Comparison of ENCODE assay signal across 8 cellular contexts in the genomic region with DNA sequence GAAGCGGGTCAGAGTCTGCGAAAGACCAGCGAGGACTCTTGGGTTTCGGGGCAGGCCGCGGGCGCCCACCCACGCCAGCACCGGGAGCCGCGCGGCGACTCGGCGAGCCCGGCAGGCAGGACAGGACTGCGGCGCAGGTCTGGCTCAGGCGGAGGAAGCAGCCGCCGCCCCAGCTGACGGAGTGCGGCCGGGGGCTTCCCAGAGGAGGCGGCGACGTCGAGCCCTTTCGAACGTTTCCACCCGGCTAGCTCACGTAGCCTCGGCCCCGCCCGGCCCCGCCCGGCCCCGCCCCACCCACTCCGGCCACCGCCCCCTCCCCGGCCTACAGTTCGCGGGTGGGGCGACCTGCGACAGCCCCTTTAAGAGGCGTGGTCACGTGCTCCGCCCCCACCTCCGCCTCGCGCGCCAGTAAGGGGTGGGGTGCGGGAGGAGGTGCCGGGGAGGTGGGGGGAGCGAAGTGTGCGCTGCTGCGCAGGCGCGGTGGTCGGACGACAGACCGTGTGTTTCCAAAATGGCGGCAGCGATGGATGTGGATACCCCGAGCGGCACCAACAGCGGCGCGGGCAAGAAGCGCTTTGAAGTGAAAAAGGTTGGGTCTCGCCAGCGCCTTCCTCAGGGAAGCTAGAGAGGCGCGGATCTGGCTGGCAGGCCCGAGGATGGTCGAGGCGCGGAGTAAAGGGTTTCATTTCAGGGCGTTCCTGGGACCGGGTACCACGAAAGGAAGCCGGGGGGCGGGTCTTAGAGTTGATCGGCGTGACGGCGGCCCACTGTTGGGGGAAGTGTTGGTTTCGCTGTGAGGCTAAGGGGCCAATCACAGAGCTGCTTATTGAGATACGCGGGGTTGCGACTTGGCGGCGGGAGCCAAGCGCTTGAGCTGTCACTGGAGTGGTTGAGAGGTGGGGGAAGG. TPM values are rescaled to one million over a fixed set of nuclear protein-coding genes. Genes with fewer than 3 reads are reported as not detected.
DNase-seq lines count a peak whose midpoint lies in the region; ATAC-seq and TF ChIP-seq lines count a peak whose summit lies in the region.

A gene (plus strand): TSS at position 491 of the 907 bp plus-strand sequence. CDS start 21 bp downstream, at position 512.

- H4K20me1 ChIP-seq in SK-N-SH (ENCODE audit: insufficient read depth): no peaks in the 10 kb centered on the region

- peak within 1 kb of the TSS; percentile 70 for H2AFZ ChIP-seq in SK-N-SH (ENCODE audit: low read depth)

- DNase-seq in GM04504 (ENCODE audit: low read depth) (peak; percentile 95), NCI-H1048 (lab: John Stamatoyannopoulos, UW) (peak; percentile 95), SK-N-SH (peak; percentile 92), globus pallidus (ENCODE audit: low spot score) (peak; percentile 97), nucleus accumbens (lab: John Stamatoyannopoulos, UW) (peak; percentile 72 to 100 (median 98)), suprapubic skin (ENCODE audit: low spot score in 2 of 2) (peak; percentile 99 to 100)

- H3K9me3 ChIP-seq in SK-N-SH (no peaks in the 10 kb centered on the region), suprapubic skin (no peaks in the 10 kb centered on the region)

- no peaks in the 10 kb centered on the region for H3K9me3 Mint-ChIP-seq in activated naive CD4-positive, alpha-beta T cell treated with anti-CD3 and anti-CD28 coated beads, Interleukin-2, amount 50 U/mL, for 24 hours

- H3K4me3 ChIP-seq in SK-N-SH (ENCODE audit: low read depth in 2 of 2, low read length in 1 of 2): peak within 1 kb of the TSS; percentile 60 to 72
- peak within 1 kb of the TSS; percentile 73 for H3K4me3 ChIP-seq in suprapubic skin

- peak within 1 kb of the TSS; percentile 87 for H3K4me2 ChIP-seq in SK-N-SH

- peaks cover 0 to 5% of the 10 kb centered on the region in 2 experiments for H3K36me3 ChIP-seq in SK-N-SH (replicated peaks in 1 of 2; ENCODE audit: control insufficient read depth in 1 of 2, insufficient read depth in 2 of 2, low read length in 1 of 2)
- peaks cover 7% of the 10 kb centered on the region for H3K36me3 ChIP-seq in suprapubic skin

- TF ChIP-seq EP300 in SK-N-SH (IDR thresholded peaks at IDR 0.05; ENCODE audit: borderline replicate concordance in 1 of 2, low read depth in 1 of 2, low read length in 1 of 2) (no peak), suprapubic skin (IDR thresholded peaks at IDR 0.05) (no peak)

- H3F3A ChIP-seq in SK-N-SH (replicated peaks; ENCODE audit: insufficient read depth): peaks cover 3% of the 10 kb centered on the region

- H3K36me3 Mint-ChIP-seq in activated naive CD4-positive, alpha-beta T cell treated with anti-CD3 and anti-CD28 coated beads, Interleukin-2, amount 50 U/mL, for 24 hours: peaks cover 9% of the 10 kb centered on the region

- peak within 1 kb of the TSS; percentile 81 to 86 for H3K27ac ChIP-seq in SK-N-SH (ENCODE audit: low read depth in 2 of 2, low read length in 1 of 2)
- H3K27ac ChIP-seq in suprapubic skin: peak within 1 kb of the TSS; percentile 95

- TF ChIP-seq CTCF in SK-N-SH (IDR thresholded peaks at IDR 0.05) (no peak), suprapubic skin (IDR thresholded peaks at IDR 0.05) (no peak)

- peaks cover 32% of the 10 kb centered on the region for H3K4me1 Mint-ChIP-seq in activated naive CD4-positive, alpha-beta T cell treated with anti-CD3 and anti-CD28 coated beads, Interleukin-2, amount 50 U/mL, for 24 hours

- peaks cover 44% of the 10 kb centered on the region for H3K79me2 ChIP-seq in SK-N-SH (ENCODE audit: insufficient read depth)

- H3K9me2 ChIP-seq in SK-N-SH: no peaks in the 10 kb centered on the region

- CTCF ChIA-PET in SK-N-SH (lab: Yijun Ruan, JAX): interaction anchor here (2.2 kb wide), 1 partner anchor 28 kb away, joined by 6 read pairs; no protein-coding TSS in a partner anchor

- WGBS in SK-N-SH (ENCODE audit: low lambda C conversion rate): 0% methylated on average over 9 of the region's 94 CpGs
- WGBS in suprapubic skin: under 1% methylated on average over 41 of the region's 94 CpGs

- no peak for TF ChIP-seq RAD21 in SK-N-SH (IDR thresholded peaks at IDR 0.05; ENCODE audit: low read length)

- peak; percentile 78 for ATAC-seq in HG02571 (IDR thresholded peaks at IDR 0.05; ENCODE audit: unreplicated experiment)

- H3K4me1 ChIP-seq in SK-N-SH (ENCODE audit: control insufficient read depth in 1 of 2, insufficient read depth in 2 of 2, low read depth in 1 of 2, low read length in 1 of 2) (no peaks in the 10 kb centered on the region; a peak in 2 of 4 replicates), suprapubic skin (peaks cover 41% of the 10 kb centered on the region)

- peak within 1 kb of the TSS; percentile 100 for H3K27ac Mint-ChIP-seq in activated naive CD4-positive, alpha-beta T cell treated with anti-CD3 and anti-CD28 coated beads, Interleukin-2, amount 50 U/mL, for 24 hours

- peak within 1 kb of the TSS; percentile 87 for H3K9ac ChIP-seq in SK-N-SH

- TF ChIP-seq POLR2A in suprapubic skin (IDR thresholded peaks at IDR 0.05): peak; percentile 74 to 87

- POLR2A ChIA-PET in SK-N-SH (lab: Yijun Ruan, JAX): interaction anchor here (0.6 to 1.8 kb wide), 4 partner anchors 9 to 660 kb away, joined by 3 to 16 read pairs (median 4); a partner anchor contains a TSS

- H3K27me3 ChIP-seq in SK-N-SH (ENCODE audit: insufficient read depth) (no peaks in the 10 kb centered on the region), suprapubic skin (no peaks in the 10 kb centered on the region)

- no peaks in the 10 kb centered on the region for H3K27me3 Mint-ChIP-seq in activated naive CD4-positive, alpha-beta T cell treated with anti-CD3 and anti-CD28 coated beads, Interleukin-2, amount 50 U/mL, for 24 hours

- peak within 1 kb of the TSS; percentile 96 for H3K4me3 Mint-ChIP-seq in activated naive CD4-positive, alpha-beta T cell treated with anti-CD3 and anti-CD28 coated beads, Interleukin-2, amount 50 U/mL, for 24 hours

TF ChIP-seq in SK-N-SH, 30 proteins besides CTCF, POLR2A, EP300 and RAD21 (continues in another document):
- TF ChIP-seq, protein P1, sequence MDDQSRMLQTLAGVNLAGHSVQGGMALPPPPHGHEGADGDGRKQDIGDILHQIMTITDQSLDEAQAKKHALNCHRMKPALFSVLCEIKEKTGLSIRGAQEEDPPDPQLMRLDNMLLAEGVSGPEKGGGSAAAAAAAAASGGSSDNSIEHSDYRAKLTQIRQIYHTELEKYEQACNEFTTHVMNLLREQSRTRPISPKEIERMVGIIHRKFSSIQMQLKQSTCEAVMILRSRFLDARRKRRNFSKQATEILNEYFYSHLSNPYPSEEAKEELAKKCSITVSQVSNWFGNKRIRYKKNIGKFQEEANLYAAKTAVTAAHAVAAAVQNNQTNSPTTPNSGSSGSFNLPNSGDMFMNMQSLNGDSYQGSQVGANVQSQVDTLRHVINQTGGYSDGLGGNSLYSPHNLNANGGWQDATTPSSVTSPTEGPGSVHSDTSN (IDR thresholded peaks at IDR 0.05): peak; percentile 97
- TF ChIP-seq MXI1 (IDR thresholded peaks at IDR 0.05; ENCODE audit: low read depth, low read length) (peak; percentile 24; the same call in 1 of the 2 replicates), NRF1 (IDR thresholded peaks at IDR 0.05; ENCODE audit: low read depth, low read length) (peak; percentile 68), POLR2AphosphoS5 (IDR thresholded peaks at IDR 0.05; ENCODE audit: low read depth, low read length) (peak; percentile 52; the same call in 1 of the 2 replicates)
- TF ChIP-seq, protein P2, sequence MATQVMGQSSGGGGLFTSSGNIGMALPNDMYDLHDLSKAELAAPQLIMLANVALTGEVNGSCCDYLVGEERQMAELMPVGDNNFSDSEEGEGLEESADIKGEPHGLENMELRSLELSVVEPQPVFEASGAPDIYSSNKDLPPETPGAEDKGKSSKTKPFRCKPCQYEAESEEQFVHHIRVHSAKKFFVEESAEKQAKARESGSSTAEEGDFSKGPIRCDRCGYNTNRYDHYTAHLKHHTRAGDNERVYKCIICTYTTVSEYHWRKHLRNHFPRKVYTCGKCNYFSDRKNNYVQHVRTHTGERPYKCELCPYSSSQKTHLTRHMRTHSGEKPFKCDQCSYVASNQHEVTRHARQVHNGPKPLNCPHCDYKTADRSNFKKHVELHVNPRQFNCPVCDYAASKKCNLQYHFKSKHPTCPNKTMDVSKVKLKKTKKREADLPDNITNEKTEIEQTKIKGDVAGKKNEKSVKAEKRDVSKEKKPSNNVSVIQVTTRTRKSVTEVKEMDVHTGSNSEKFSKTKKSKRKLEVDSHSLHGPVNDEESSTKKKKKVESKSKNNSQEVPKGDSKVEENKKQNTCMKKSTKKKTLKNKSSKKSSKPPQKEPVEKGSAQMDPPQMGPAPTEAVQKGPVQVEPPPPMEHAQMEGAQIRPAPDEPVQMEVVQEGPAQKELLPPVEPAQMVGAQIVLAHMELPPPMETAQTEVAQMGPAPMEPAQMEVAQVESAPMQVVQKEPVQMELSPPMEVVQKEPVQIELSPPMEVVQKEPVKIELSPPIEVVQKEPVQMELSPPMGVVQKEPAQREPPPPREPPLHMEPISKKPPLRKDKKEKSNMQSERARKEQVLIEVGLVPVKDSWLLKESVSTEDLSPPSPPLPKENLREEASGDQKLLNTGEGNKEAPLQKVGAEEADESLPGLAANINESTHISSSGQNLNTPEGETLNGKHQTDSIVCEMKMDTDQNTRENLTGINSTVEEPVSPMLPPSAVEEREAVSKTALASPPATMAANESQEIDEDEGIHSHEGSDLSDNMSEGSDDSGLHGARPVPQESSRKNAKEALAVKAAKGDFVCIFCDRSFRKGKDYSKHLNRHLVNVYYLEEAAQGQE (IDR thresholded peaks at IDR 0.05; ENCODE audit: low read depth, low read length): peak; percentile 3; the same call in 1 of the 2 replicates
- TF ChIP-seq, protein P3, sequence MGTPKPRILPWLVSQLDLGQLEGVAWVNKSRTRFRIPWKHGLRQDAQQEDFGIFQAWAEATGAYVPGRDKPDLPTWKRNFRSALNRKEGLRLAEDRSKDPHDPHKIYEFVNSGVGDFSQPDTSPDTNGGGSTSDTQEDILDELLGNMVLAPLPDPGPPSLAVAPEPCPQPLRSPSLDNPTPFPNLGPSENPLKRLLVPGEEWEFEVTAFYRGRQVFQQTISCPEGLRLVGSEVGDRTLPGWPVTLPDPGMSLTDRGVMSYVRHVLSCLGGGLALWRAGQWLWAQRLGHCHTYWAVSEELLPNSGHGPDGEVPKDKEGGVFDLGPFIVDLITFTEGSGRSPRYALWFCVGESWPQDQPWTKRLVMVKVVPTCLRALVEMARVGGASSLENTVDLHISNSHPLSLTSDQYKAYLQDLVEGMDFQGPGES (IDR thresholded peaks at IDR 0.05; ENCODE audit: low read depth, low read length): peak; percentile 47; the same call in 1 of the 2 replicates
- TF ChIP-seq, protein P4, sequence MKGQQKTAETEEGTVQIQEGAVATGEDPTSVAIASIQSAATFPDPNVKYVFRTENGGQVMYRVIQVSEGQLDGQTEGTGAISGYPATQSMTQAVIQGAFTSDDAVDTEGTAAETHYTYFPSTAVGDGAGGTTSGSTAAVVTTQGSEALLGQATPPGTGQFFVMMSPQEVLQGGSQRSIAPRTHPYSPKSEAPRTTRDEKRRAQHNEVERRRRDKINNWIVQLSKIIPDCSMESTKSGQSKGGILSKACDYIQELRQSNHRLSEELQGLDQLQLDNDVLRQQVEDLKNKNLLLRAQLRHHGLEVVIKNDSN (IDR thresholded peaks at IDR 0.05; ENCODE audit: borderline replicate concordance, low read depth): peak; percentile 82; the same call in 1 of the 2 replicates

RNA-seq across cellular contexts. Expression of the gene that starts here (rescaled TPM):
- 51.2 and 53.7 TPM in 2 replicates for polyA plus RNA-seq in SK-N-SH (2012; rRNA removed)
- 51.7 and 58.6 TPM in 2 replicates for polyA plus RNA-seq in SK-N-SH (2012; cell fraction: cytosol; rRNA removed)
- polyA plus RNA-seq in SK-N-SH (2012; cell fraction: nucleus; rRNA removed): 27.8 and 29.2 TPM in 2 replicates
- total RNA-seq in suprapubic skin: 10 to 100 TPM; 30.2 to 42.4 (median 39.2) TPM

Comparison
In these comparisons a context has a peak if more than half of its experiments do, and no peak if none do; other contexts are left out.
1. Peak in every context shown above with its lines: DNase-seq, ATAC-seq, H3K4me3 ChIP-seq and H3K27ac ChIP-seq.